In genomic region chr12:51951843-51952722, GRCh38 we compare ENCODE assay signal across 8 cellular contexts. TPM values are rescaled to one million over a fixed set of nuclear protein-coding genes. Genes with fewer than 3 reads are reported as not detected.
A peak's percentile ranks its signal among the peaks of the same experiment; 100 is the strongest.
DNase-seq lines count a peak whose midpoint lies in the region; ATAC-seq and TF ChIP-seq lines count a peak whose summit lies in the region.

No MANE protein-coding gene starts in this region.

- H3K27ac ChIP-seq in muscle layer of duodenum (ENCODE audit: low read length) = peak overlapping the region; percentile 88

- peaks cover 6% of the 10 kb centered on the region for H3K27me3 Mint-ChIP-seq in endothelial cell (ENCODE audit: unreplicated experiment)

- in situ Hi-C loops in ACHN (cut with HindIII; ENCODE audit: low pct_ligation_motif_present, low pct_unique_long_range_greater_than_20kb, low sequenced_read_pairs) = no loop called here

- H3K9me3 ChIP-seq in muscle layer of duodenum (ENCODE audit: control insufficient read depth in 1 of 2, low read length in 2 of 2) = no peaks in the 10 kb centered on the region

- DNase-seq in ACHN (peak; percentile 17), T follicular helper cell (ENCODE audit: low read depth) (peak; percentile 1), endothelial cell (ENCODE audit: low spot score) (peak; percentile 33), HUDEP-2 (lab: John Stamatoyannopoulos, UW; ENCODE audit: unreplicated experiment in 76 of 76) (no peak), GM20000 (ENCODE audit: low spot score) (no peak)

- no peaks in the 10 kb centered on the region for H3K27me3 ChIP-seq in muscle layer of duodenum (ENCODE audit: low read depth, low read length)

- H3K4me3 Mint-ChIP-seq in endothelial cell (ENCODE audit: unreplicated experiment) = peak overlapping the region; percentile 96

- H3K36me3 ChIP-seq in muscle layer of duodenum (ENCODE audit: control insufficient read depth in 1 of 2, insufficient read depth in 2 of 2, low read length in 2 of 2) = no peaks in the 10 kb centered on the region

- peaks cover 28% of the 10 kb centered on the region for H3K4me1 Mint-ChIP-seq in endothelial cell (ENCODE audit: unreplicated experiment)

- no peaks in the 10 kb centered on the region for H3K9me3 Mint-ChIP-seq in endothelial cell (ENCODE audit: unreplicated experiment)

- TF ChIP-seq CTCF in endothelial cell (IDR thresholded peaks at IDR 0.05; ENCODE audit: unreplicated experiment) = no peak
- no peak for TF ChIP-seq CTCF in GM20000 (IDR thresholded peaks at IDR 0.05; ENCODE audit: extremely low read depth, missing control alignments)

- H3K4me3 ChIP-seq in muscle layer of duodenum (ENCODE audit: low read depth in 1 of 2, low read length in 2 of 2) = peak overlapping the region; percentile 79 to 88

- peak; percentile 8 for ATAC-seq in GM19023 (IDR thresholded peaks at IDR 0.05; ENCODE audit: unreplicated experiment)
- no peak for ATAC-seq in GM18498 (IDR thresholded peaks at IDR 0.05; ENCODE audit: unreplicated experiment)

- H3K27ac Mint-ChIP-seq in endothelial cell (ENCODE audit: unreplicated experiment) = no peak overlapping the region

- H3K36me3 Mint-ChIP-seq in endothelial cell (ENCODE audit: low read depth, unreplicated experiment) = peaks cover 16% of the 10 kb centered on the region

- peaks cover 14 to 37% of the 10 kb centered on the region in 2 donors for H3K4me1 ChIP-seq in muscle layer of duodenum (ENCODE audit: control insufficient read depth in 1 of 2, insufficient read depth in 2 of 2, low read length in 2 of 2)

RNA-seq across cellular contexts. Expression of gene ACVR1B, which starts 0.6 kb away (rescaled TPM):
- total RNA-seq in endothelial cell (ENCODE audit: unreplicated experiment) = 30.5 TPM

RNA-seq across cellular contexts. Expression of gene ACVRL1, which starts 44.8 kb away (rescaled TPM):
- 395 TPM for total RNA-seq in endothelial cell (ENCODE audit: unreplicated experiment)

RNA-seq across cellular contexts. Expression of gene TAMALIN, which starts 54.7 kb away (rescaled TPM):
- 29.7 TPM for total RNA-seq in endothelial cell (ENCODE audit: unreplicated experiment)

Comparison
In these comparisons a context has a peak if more than half of its experiments do, and no peak if none do; other contexts are left out.
1. DNase-seq: peak in ACHN (single experiment), T follicular helper cell (single experiment) and endothelial cell (single experiment); none in HUDEP-2 (0 of 76) and GM20000 (single experiment).